17 cellular contexts compared by ENCODE assay signal in the genomic region with DNA sequence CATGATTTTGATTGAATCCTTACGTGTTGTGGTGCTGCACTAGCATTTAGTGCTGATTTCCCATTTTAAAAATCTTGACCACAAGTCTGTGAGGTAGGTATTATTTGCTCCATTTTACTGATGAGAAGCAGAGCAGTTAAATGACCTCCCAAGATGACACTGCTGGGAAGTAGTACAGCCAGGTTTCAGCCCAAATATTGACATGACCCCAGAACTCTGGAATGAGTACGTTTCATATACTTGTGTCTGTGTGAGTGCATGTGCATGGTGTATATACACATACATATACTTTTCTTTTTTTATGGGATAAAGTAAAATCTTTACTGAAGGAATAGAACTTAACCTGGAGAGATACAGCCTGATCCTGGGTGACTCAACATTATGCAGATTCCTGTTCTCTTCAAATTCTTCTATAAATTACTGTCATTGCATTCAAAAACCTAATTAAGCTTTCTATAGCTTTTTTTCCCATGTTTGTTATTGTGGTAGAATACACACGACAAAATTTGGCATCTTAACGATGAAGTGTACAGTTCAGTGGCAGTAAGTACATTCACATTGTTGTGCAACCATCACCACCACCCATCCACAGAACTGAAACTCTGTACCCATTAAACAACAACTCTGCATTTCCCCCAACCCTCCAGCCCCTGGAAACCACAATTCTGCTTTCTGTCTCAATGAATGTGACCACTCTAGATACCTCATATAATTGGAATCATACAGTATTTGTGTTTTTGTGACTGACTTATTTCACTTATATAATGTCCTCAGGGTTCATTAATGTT.
"Had no signal": no experiment of that assay in that cellular context is flagged by ENCODE, and none has a peak within 500 bp of the region (broad histone marks: within the 10 kb centered on the region; RNA-seq: fewer than 3 reads in every experiment).

No MANE protein-coding gene starts in this region.

- ATAC-seq: esophagus mucosa; gastrocnemius medialis; left ventricle myocardium superior; natural killer cell treated with Interleukin-12 subunit alpha and Interleukin-12 subunit beta and Interleukin-15 and Interleukin-18, amount 100 ng/mL, for 72 hours; WTC11 had no signal

- H3K27me3 ChIP-seq: breast epithelium, gastrocnemius medialis, spleen, upper lobe of left lung had no signal

- DNase-seq: activated CD4-positive, alpha-beta T cell treated with anti-CD3 and anti-CD28 coated beads, Interleukin-2, amount 50 U/mL, for 4 hours; activated CD8-positive, alpha-beta memory T cell treated with anti-CD3 and anti-CD28 coated beads for 24 hours; activated CD8-positive, alpha-beta memory T cell treated with anti-CD3 and anti-CD28 coated beads, Interleukin-2, amount 50 U/mL, for 4 hours; activated T-cell treated with anti-CD3 and anti-CD28 coated beads, Interleukin-2, amount 50 U/mL, for 24 hours; effector memory CD4-positive, alpha-beta T cell; gastrocnemius medialis; hypothalamus; left ventricle myocardium superior; spleen; stimulated activated CD4-positive, alpha-beta T cell treated with anti-CD3 and anti-CD28 coated beads, Interleukin-4, amount 100 ng/mL, for 24 hours; stimulated activated naive CD4-positive, alpha-beta T cell treated with Interleukin-2 at 50 U/mL for 16 hours; upper lobe of left lung had no signal

- H3K9me3 ChIP-seq: gastrocnemius medialis, prostate gland, upper lobe of left lung had no signal

- H3K27ac ChIP-seq: breast epithelium, gastrocnemius medialis, prostate gland, spleen, upper lobe of left lung had no signal

- H3K4me1 ChIP-seq: breast epithelium, gastrocnemius medialis, prostate gland, spleen, upper lobe of left lung had no signal

- H3K4me3 ChIP-seq: breast epithelium, gastrocnemius medialis, prostate gland, spleen, upper lobe of left lung had no signal

- H3K36me3 ChIP-seq: breast epithelium, gastrocnemius medialis, prostate gland, spleen, upper lobe of left lung had no signal
